ENCODE assay signal across 21 cellular contexts in genomic region chr10:1400129-1400865, GRCh38.
DNase-seq lines count a peak whose midpoint lies in the region; ATAC-seq, FAIRE-seq and TF ChIP-seq lines count a peak whose summit lies in the region.
"Had no signal": no experiment of that assay in that cellular context is flagged by ENCODE, and none has a peak within 500 bp of the region (broad histone marks: within the 10 kb centered on the region; RNA-seq: fewer than 3 reads in every experiment).

No MANE protein-coding gene starts in this region.

- H3K4me1 ChIP-seq in Caco-2 (peaks cover 13% of the 10 kb centered on the region), HUES6 (ENCODE audit: control insufficient read depth, insufficient read depth, low read length) (peaks cover 15% of the 10 kb centered on the region; the same call in 1 of the 2 replicates), neural progenitor cell (peaks cover 9% of the 10 kb centered on the region)
- H3K4me1 ChIP-seq: left lung, SJCRH30, tibial artery had no signal

- H3K27ac ChIP-seq in HUES6 (ENCODE audit: low read depth, low read length) = no peak overlapping the region
- no peak overlapping the region for H3K27ac ChIP-seq in neural progenitor cell
- H3K27ac ChIP-seq: KMS-11, left lung, SJCRH30, tibial artery had no signal

- H3K9ac ChIP-seq in HUES6 (ENCODE audit: low read length) (peak overlapping the region; percentile 45), neural progenitor cell (no peak overlapping the region)
- H3K9ac ChIP-seq: KMS-11 had no signal

- TF ChIP-seq CTCF in Caco-2 (IDR thresholded peaks at IDR 0.05; ENCODE audit: insufficient read depth in 1 of 2, low read depth in 1 of 2, low read length in 1 of 2, severe bottlenecking in 1 of 2, unreplicated experiment in 1 of 2) (no peak), epithelial cell of esophagus (IDR thresholded peaks at IDR 0.05; ENCODE audit: insufficient read depth, low read depth, low read length, missing control alignments) (no peak), neural progenitor cell (IDR thresholded peaks at IDR 0.05) (no peak), CD14-positive monocyte (IDR thresholded peaks at IDR 0.05) (no peak)

- H3K4me3 Mint-ChIP-seq in Caco-2 (ENCODE audit: unreplicated experiment) (no peak overlapping the region), neural progenitor cell (no peak overlapping the region), CD14-positive monocyte (no peak overlapping the region)
- H3K4me3 Mint-ChIP-seq: CD8-positive, alpha-beta memory T cell; HFFc6; stimulated activated naive B cell treated with anti-CD40 and anti-IgM and Interleukin-4, amounts not matched to agents 10 μg/mL and 1 μg/mL and 100 μg/mL, for 72 hours had no signal

- POLR2A ChIA-PET in Caco-2 (lab: Charles Lee) = no interaction called here

- DNase-seq in Caco-2 = peak in 1 of 2 experiments; percentile 36
- peak; percentile 4 for DNase-seq in epithelial cell of esophagus (ENCODE audit: low read depth)
- no peak for DNase-seq in neural progenitor cell (ENCODE audit: low spot score)
- no peak for DNase-seq in anterior cingulate cortex (lab: John Stamatoyannopoulos, UW)
- DNase-seq in CD14-positive monocyte (ENCODE audit: low spot score) = no peak
- DNase-seq in RCC 7860 (ENCODE audit: low spot score) = no peak
- DNase-seq: CD8-positive, alpha-beta memory T cell; DMS79 treated with DMSO at 0.1 percent for 48 hours; HFFc6; left lung; NCI-H1092 treated with DMSO at 0.1 percent for 48 hours; NCI-H2107; NCI-H524 treated with DMSO at 0.1 percent for 48 hours; retina; SJCRH30; stimulated activated naive B cell treated with anti-CD40 and anti-IgM and Interleukin-4, amounts not matched to agents 10 μg/mL and 1 μg/mL and 100 μg/mL, for 72 hours had no signal

- CTCF ChIA-PET in Caco-2 (lab: Charles Lee) = no interaction called here

- H3K4me2 ChIP-seq in neural progenitor cell = no peak overlapping the region
- H3K4me2 ChIP-seq: KMS-11 had no signal

- H3K9me3 ChIP-seq in Caco-2 = no peaks in the 10 kb centered on the region
- no peaks in the 10 kb centered on the region for H3K9me3 ChIP-seq in HUES6 (ENCODE audit: control insufficient read depth, insufficient read depth, low read depth, low read length)
- H3K9me3 ChIP-seq in neural progenitor cell (ENCODE audit: low read depth) = no peaks in the 10 kb centered on the region
- H3K9me3 ChIP-seq: left lung, SJCRH30, tibial artery had no signal

- H3K36me3 Mint-ChIP-seq in Caco-2 (ENCODE audit: insufficient read depth, unreplicated experiment) (no peaks in the 10 kb centered on the region), neural progenitor cell (no peaks in the 10 kb centered on the region), CD14-positive monocyte (no peaks in the 10 kb centered on the region)
- H3K36me3 Mint-ChIP-seq: CD8-positive, alpha-beta memory T cell; stimulated activated naive B cell treated with anti-CD40 and anti-IgM and Interleukin-4, amounts not matched to agents 10 μg/mL and 1 μg/mL and 100 μg/mL, for 72 hours had no signal

- no peaks in the 10 kb centered on the region for H3K36me3 ChIP-seq in Caco-2 (ENCODE audit: control insufficient read depth, insufficient read depth, low read length)
- no peaks in the 10 kb centered on the region for H3K36me3 ChIP-seq in HUES6 (ENCODE audit: control insufficient read depth, insufficient read depth, low read length)
- no peaks in the 10 kb centered on the region for H3K36me3 ChIP-seq in neural progenitor cell
- H3K36me3 ChIP-seq: cardiac muscle cell, left lung, SJCRH30, tibial artery had no signal

- intact Hi-C loops in Caco-2 (cut with micrococcal nuclease; ENCODE audit: unreplicated experiment) (no loop called here), CD14-positive monocyte (cut with micrococcal nuclease) (no loop called here)

- H3K27me3 Mint-ChIP-seq in Caco-2 (ENCODE audit: insufficient read depth, unreplicated experiment) = no peaks in the 10 kb centered on the region
- H3K27me3 Mint-ChIP-seq in neural progenitor cell (ENCODE audit: insufficient read depth, low read depth) = peaks cover 15% of the 10 kb centered on the region
- peaks cover 1 to 4% (median 1%) of the 10 kb centered on the region in 3 donors for H3K27me3 Mint-ChIP-seq in CD14-positive monocyte (ENCODE audit: low read depth in 3 of 3)

- H3F3A ChIP-seq in neural progenitor cell (ENCODE audit: low read depth) = no peaks in the 10 kb centered on the region

- H3K27me3 ChIP-seq in Caco-2 (replicated peaks; ENCODE audit: control insufficient read depth, insufficient read depth, low read length) = no peaks in the 10 kb centered on the region
- no peaks in the 10 kb centered on the region for H3K27me3 ChIP-seq in HUES6 (ENCODE audit: control insufficient read depth, insufficient read depth, low read length)
- no peaks in the 10 kb centered on the region for H3K27me3 ChIP-seq in neural progenitor cell
- H3K27me3 ChIP-seq: cardiac muscle cell, SJCRH30 had no signal

- H3K4me1 Mint-ChIP-seq in Caco-2 (ENCODE audit: low read depth, unreplicated experiment) (peaks cover 14% of the 10 kb centered on the region), neural progenitor cell (peaks cover 45% of the 10 kb centered on the region), CD14-positive monocyte (no peaks in the 10 kb centered on the region)
- H3K4me1 Mint-ChIP-seq: CD8-positive, alpha-beta memory T cell; stimulated activated naive B cell treated with anti-CD40 and anti-IgM and Interleukin-4, amounts not matched to agents 10 μg/mL and 1 μg/mL and 100 μg/mL, for 72 hours had no signal

- no peak overlapping the region for H2AFZ ChIP-seq in neural progenitor cell (replicated peaks)

- no peaks in the 10 kb centered on the region for H3K79me2 ChIP-seq in neural progenitor cell (ENCODE audit: low read depth)

- H3K4me3 ChIP-seq in Caco-2 (ENCODE audit: low read depth, low read length) = no peak overlapping the region
- no peak overlapping the region for H3K4me3 ChIP-seq in HUES6 (ENCODE audit: low read depth, low read length)
- H3K4me3 ChIP-seq in epithelial cell of esophagus (ENCODE audit: low read length) = no peak overlapping the region
- H3K4me3 ChIP-seq in neural progenitor cell = no peak overlapping the region
- H3K4me3 ChIP-seq: cardiac muscle cell, left lung, SJCRH30, tibial artery had no signal

- FAIRE-seq in RCC 7860 (lab: Jason Lieb, UNC) = no peak

- BruUV-seq in Caco-2 (replicated peaks; lab: Mats Ljungman, UMichigan) = TSS peak; percentile 27

- H3K27ac Mint-ChIP-seq in Caco-2 (ENCODE audit: unreplicated experiment) (peak overlapping the region; percentile 12), neural progenitor cell (peak overlapping the region; percentile 85), CD14-positive monocyte (no peak overlapping the region)
- H3K27ac Mint-ChIP-seq: HFFc6; stimulated activated naive B cell treated with anti-CD40 and anti-IgM and Interleukin-4, amounts not matched to agents 10 μg/mL and 1 μg/mL and 100 μg/mL, for 72 hours had no signal

- H3K9me3 Mint-ChIP-seq in Caco-2 (ENCODE audit: unreplicated experiment) (no peaks in the 10 kb centered on the region), neural progenitor cell (peaks cover 2% of the 10 kb centered on the region), CD14-positive monocyte (peaks cover 0 to 3% (median 0%) of the 10 kb centered on the region in 7 donors)
- H3K9me3 Mint-ChIP-seq: CD8-positive, alpha-beta memory T cell; stimulated activated naive B cell treated with anti-CD40 and anti-IgM and Interleukin-4, amounts not matched to agents 10 μg/mL and 1 μg/mL and 100 μg/mL, for 72 hours had no signal

- ATAC-seq in GM18870 (IDR thresholded peaks at IDR 0.05; ENCODE audit: unreplicated experiment) = no peak
- ATAC-seq: left lung; stimulated activated naive B cell treated with anti-CD40 and anti-IgM and Interleukin-4, amounts not matched to agents 10 μg/mL and 1 μg/mL and 100 μg/mL, for 72 hours had no signal

- H4K20me1 ChIP-seq in neural progenitor cell (ENCODE audit: low read depth) = no peaks in the 10 kb centered on the region

Comparison
In these comparisons a context has a peak if more than half of its experiments do, and no peak if none do; other contexts are left out.
1. H3K27ac Mint-ChIP-seq: peak in Caco-2 (single experiment) and neural progenitor cell (single experiment); none in CD14-positive monocyte (0 of 7).